ENCODE assay signal across 27 cellular contexts in genomic region chr13:113921763-113922162, GRCh38. TPM values are rescaled to one million over a fixed set of nuclear protein-coding genes. Genes with fewer than 3 reads are reported as not detected.
"Had no signal": no experiment of that assay in that cellular context is flagged by ENCODE, and none has a peak within 500 bp of the region (broad histone marks: within the 10 kb centered on the region; RNA-seq: fewer than 3 reads in every experiment).

No MANE protein-coding gene starts in this region.

- DNase-seq: hypothalamus; immature natural killer cell; kidney; left colon; left lung; lower lobe of right lung; mammary epithelial cell; mesenchymal stem cell; naive thymus-derived CD8-positive, alpha-beta T cell; stimulated activated CD4-positive, alpha-beta T cell treated with anti-CD3 and anti-CD28 coated beads, Interleukin-1b, Interleukin-23, amount 100 ng/mL, for 48 hours; stimulated activated CD4-positive, alpha-beta T cell treated with anti-CD3 and anti-CD28 coated beads, Interleukin-2, amount 100 ng/mL, for 48 hours; stimulated activated CD4-positive, alpha-beta T cell treated with anti-CD3 and anti-CD28 coated beads, Interleukin-4, amount 100 ng/mL, for 4 hours; stimulated activated CD8-positive, alpha-beta memory T cell treated with anti-CD3 and anti-CD28 coated beads, Interleukin-4, amount 100 ng/mL, for 48 hours; stimulated activated naive CD4-positive, alpha-beta T cell treated with Interleukin-2 at 50 U/mL for 16 hours; upper lobe of right lung had no signal

- H3K4me3 Mint-ChIP-seq: immature natural killer cell; naive thymus-derived CD8-positive, alpha-beta T cell; stimulated activated memory B cell treated with anti-CD40 and anti-IgM and Interleukin-4, amounts not matched to agents 10 μg/mL and 1 μg/mL and 100 μg/mL, for 72 hours had no signal

- H3K27me3 ChIP-seq: ovary, right atrium auricular region, right lobe of liver, uterus had no signal

- FAIRE-seq: islet of Langerhans, kidney had no signal

- H3K36me3 ChIP-seq: left lung, lower lobe of right lung, ovary, right atrium auricular region, right lobe of liver, suprapubic skin, thoracic aorta, tibial artery, upper lobe of right lung, uterus had no signal

- H3K4me3 ChIP-seq: left lung, lower lobe of right lung, ovary, right atrium auricular region, right lobe of liver, smooth muscle cell, suprapubic skin, thoracic aorta, tibial artery, upper lobe of right lung, uterus had no signal

- H3K27ac Mint-ChIP-seq: immature natural killer cell; progenitor cell of endocrine pancreas; stimulated activated memory B cell treated with anti-CD40 and anti-IgM and Interleukin-4, amounts not matched to agents 10 μg/mL and 1 μg/mL and 100 μg/mL, for 72 hours had no signal

- H3K27ac ChIP-seq: left lung, lower lobe of right lung, ovary, right atrium auricular region, right lobe of liver, suprapubic skin, tibial artery, upper lobe of right lung, uterus had no signal

- H3K4me2 ChIP-seq: smooth muscle cell had no signal

- H3K4me1 Mint-ChIP-seq: immature natural killer cell; stimulated activated memory B cell treated with anti-CD40 and anti-IgM and Interleukin-4, amounts not matched to agents 10 μg/mL and 1 μg/mL and 100 μg/mL, for 72 hours had no signal

- ATAC-seq: left colon; left lung; lower lobe of right lung; naive thymus-derived CD8-positive, alpha-beta T cell; right lobe of liver; stimulated activated memory B cell treated with anti-CD40 and anti-IgM and Interleukin-4, amounts not matched to agents 10 μg/mL and 1 μg/mL and 100 μg/mL, for 72 hours; upper lobe of right lung had no signal

- H3K9me3 ChIP-seq: ovary, right lobe of liver, suprapubic skin, uterus had no signal

- H3K4me1 ChIP-seq: left lung, lower lobe of right lung, right lobe of liver, upper lobe of right lung had no signal

RNA-seq across cellular contexts. Expression of gene C13orf46, which starts 52.1 kb away (rescaled TPM):
- polyA plus RNA-seq: neural cell had no signal
